Comparison of ENCODE assay signal across 20 cellular contexts in genomic region chr6:143698759-143699750, GRCh38. TPM values are rescaled to one million over a fixed set of nuclear protein-coding genes. Genes with fewer than 3 reads are reported as not detected.
DNase-seq lines count a peak whose midpoint lies in the region; ATAC-seq and TF ChIP-seq lines count a peak whose summit lies in the region.
"Had no signal": no experiment of that assay in that cellular context is flagged by ENCODE, and none has a peak within 500 bp of the region (broad histone marks: within the 10 kb centered on the region; RNA-seq: fewer than 3 reads in every experiment).

No MANE protein-coding gene starts in this region.

- intact Hi-C loops in left ventricle myocardium inferior (cut with micrococcal nuclease) = loop anchor here (10.0 kb wide), 1 partner anchor 46 kb away; no protein-coding TSS in a partner anchor
- intact Hi-C loops in cardiac septum (cut with DNase I) = no loop called here
- intact Hi-C loops in aorta (cut with DNase I) = loop anchor here in 1 of 2 donors (5.0 kb wide), 1 partner anchor 48 kb away; no protein-coding TSS in a partner anchor

- H3K36me3 ChIP-seq in left ventricle myocardium inferior (no peaks in the 10 kb centered on the region), aorta (ENCODE audit: control insufficient read depth in 1 of 2, insufficient read depth in 2 of 2, low read length in 1 of 2) (no peaks in the 10 kb centered on the region)
- H3K36me3 ChIP-seq: WERI-Rb-1 had no signal

- peak overlapping the region; percentile 81 for H3K27ac ChIP-seq in left ventricle myocardium inferior (replicated peaks)
- H3K27ac ChIP-seq in aorta (ENCODE audit: low read depth in 1 of 2, low read length in 2 of 2) = peak overlapping the region; percentile 69 to 88
- H3K27ac ChIP-seq: hepatocyte, WERI-Rb-1 had no signal

- DNase-seq in left ventricle myocardium inferior (no peak), cardiac septum (ENCODE audit: low spot score) (no peak), T-helper 17 cell (no peak), iPS-NIHi7 (ENCODE audit: extremely low spot score) (peak; percentile 68), aorta (no peak), NCI-H510A (lab: John Stamatoyannopoulos, UW) (no peak)
- DNase-seq in activated naive CD4-positive, alpha-beta T cell treated with anti-CD3 and anti-CD28 coated beads, Interleukin-2, amount 50 U/mL, for 72 hours (ENCODE audit: low spot score in 2 of 2) = no peak
- DNase-seq: activated CD8-positive, alpha-beta memory T cell treated with anti-CD3 and anti-CD28 coated beads for 24 hours; activated gamma-delta T cell; cortex of kidney; MM.1S; NCI-H2081; RPMI8226; stimulated activated naive B cell treated with anti-CD40 and anti-IgM and Interleukin-4, amounts not matched to agents 10 μg/mL and 1 μg/mL and 100 μg/mL, for 72 hours; SW 1271; WERI-Rb-1 had no signal

- H3K4me1 ChIP-seq in left ventricle myocardium inferior (peaks cover 94% of the 10 kb centered on the region), aorta (ENCODE audit: control insufficient read depth in 1 of 2, insufficient read depth in 2 of 2, low read length in 2 of 2) (peaks cover 2 to 7% of the 10 kb centered on the region in 2 donors)

- no peak for TF ChIP-seq CTCF in left ventricle myocardium inferior (IDR thresholded peaks at IDR 0.05; ENCODE audit: borderline replicate concordance)

- WGBS in aorta, 2 donors = 80 to 82% methylated on average over 10 of the region's 10 CpGs

- no peaks in the 10 kb centered on the region for H3K27me3 ChIP-seq in left ventricle myocardium inferior (ENCODE audit: low read depth)
- H3K27me3 ChIP-seq in aorta (ENCODE audit: control insufficient read depth in 1 of 2, insufficient read depth in 2 of 2, low read length in 1 of 2) = no peaks in the 10 kb centered on the region
- H3K27me3 ChIP-seq: hepatocyte had no signal

- H3K9me3 ChIP-seq in left ventricle myocardium inferior (replicated peaks) (no peaks in the 10 kb centered on the region), T-helper 17 cell (ENCODE audit: control insufficient read depth, low read length, poor library complexity, severe bottlenecking) (no peaks in the 10 kb centered on the region), aorta (ENCODE audit: control insufficient read depth, low read length) (no peaks in the 10 kb centered on the region)

- H3K4me3 Mint-ChIP-seq in T-helper 17 cell = no peak overlapping the region
- H3K4me3 Mint-ChIP-seq: stimulated activated naive B cell treated with anti-CD40 and anti-IgM and Interleukin-4, amounts not matched to agents 10 μg/mL and 1 μg/mL and 100 μg/mL, for 72 hours had no signal

- peak overlapping the region; percentile 0 for H3K27ac Mint-ChIP-seq in T-helper 17 cell
- H3K27ac Mint-ChIP-seq in activated naive CD4-positive, alpha-beta T cell treated with anti-CD3 and anti-CD28 coated beads, Interleukin-2, amount 50 U/mL, for 72 hours = peak overlapping the region in 1 of 2 donors; percentile 40
- H3K27ac Mint-ChIP-seq: stimulated activated naive B cell treated with anti-CD40 and anti-IgM and Interleukin-4, amounts not matched to agents 10 μg/mL and 1 μg/mL and 100 μg/mL, for 72 hours had no signal

- peaks cover 31% of the 10 kb centered on the region for H3K4me1 Mint-ChIP-seq in T-helper 17 cell

- no peaks in the 10 kb centered on the region for H3K27me3 Mint-ChIP-seq in T-helper 17 cell
- H3K27me3 Mint-ChIP-seq: stimulated activated naive B cell treated with anti-CD40 and anti-IgM and Interleukin-4, amounts not matched to agents 10 μg/mL and 1 μg/mL and 100 μg/mL, for 72 hours had no signal

- no peaks in the 10 kb centered on the region for H3K36me3 Mint-ChIP-seq in T-helper 17 cell (ENCODE audit: low read depth)
- no peaks in the 10 kb centered on the region for H3K36me3 Mint-ChIP-seq in activated naive CD4-positive, alpha-beta T cell treated with anti-CD3 and anti-CD28 coated beads, Interleukin-2, amount 50 U/mL, for 72 hours
- H3K36me3 Mint-ChIP-seq: stimulated activated naive B cell treated with anti-CD40 and anti-IgM and Interleukin-4, amounts not matched to agents 10 μg/mL and 1 μg/mL and 100 μg/mL, for 72 hours had no signal

- ATAC-seq in T-helper 17 cell = no peak
- ATAC-seq in aorta (ENCODE audit: low FRiP score) = no peak
- ATAC-seq in GM18907 (IDR thresholded peaks at IDR 0.05; ENCODE audit: unreplicated experiment) = no peak
- no peak for ATAC-seq in activated naive CD4-positive, alpha-beta T cell treated with anti-CD3 and anti-CD28 coated beads, Interleukin-2, amount 50 U/mL, for 72 hours
- ATAC-seq: esophagus mucosa; left lobe of liver; stimulated activated naive B cell treated with anti-CD40 and anti-IgM and Interleukin-4, amounts not matched to agents 10 μg/mL and 1 μg/mL and 100 μg/mL, for 72 hours had no signal

- H3K4me3 ChIP-seq in left ventricle myocardium inferior (no peak overlapping the region), aorta (ENCODE audit: low read length in 2 of 2) (no peak overlapping the region)
- H3K4me3 ChIP-seq: hepatocyte had no signal

- no peaks in the 10 kb centered on the region for H3K9me3 Mint-ChIP-seq in activated naive CD4-positive, alpha-beta T cell treated with anti-CD3 and anti-CD28 coated beads, Interleukin-2, amount 50 U/mL, for 72 hours
- H3K9me3 Mint-ChIP-seq: stimulated activated naive B cell treated with anti-CD40 and anti-IgM and Interleukin-4, amounts not matched to agents 10 μg/mL and 1 μg/mL and 100 μg/mL, for 72 hours had no signal

RNA-seq across cellular contexts. Expression of gene PHACTR2, which starts 21.3 kb away (rescaled TPM):
- total RNA-seq in left ventricle myocardium inferior = 71.0 TPM
- total RNA-seq in cardiac septum = 59.3 TPM
- 10 to 100 TPM; 66.1 to 66.3 TPM for total RNA-seq in T-helper 17 cell
- 10 to 100 TPM; 87.1 to 96.8 TPM for total RNA-seq in aorta
- polyA plus RNA-seq in aorta = 10 to 100 TPM; 15.3 TPM
- 10 to 100 TPM; 20.5 to 23.9 TPM for total RNA-seq in activated naive CD4-positive, alpha-beta T cell treated with anti-CD3 and anti-CD28 coated beads, Interleukin-2, amount 50 U/mL, for 72 hours
